Comparison of ENCODE assay signal across 8 cellular contexts in the genomic region with DNA sequence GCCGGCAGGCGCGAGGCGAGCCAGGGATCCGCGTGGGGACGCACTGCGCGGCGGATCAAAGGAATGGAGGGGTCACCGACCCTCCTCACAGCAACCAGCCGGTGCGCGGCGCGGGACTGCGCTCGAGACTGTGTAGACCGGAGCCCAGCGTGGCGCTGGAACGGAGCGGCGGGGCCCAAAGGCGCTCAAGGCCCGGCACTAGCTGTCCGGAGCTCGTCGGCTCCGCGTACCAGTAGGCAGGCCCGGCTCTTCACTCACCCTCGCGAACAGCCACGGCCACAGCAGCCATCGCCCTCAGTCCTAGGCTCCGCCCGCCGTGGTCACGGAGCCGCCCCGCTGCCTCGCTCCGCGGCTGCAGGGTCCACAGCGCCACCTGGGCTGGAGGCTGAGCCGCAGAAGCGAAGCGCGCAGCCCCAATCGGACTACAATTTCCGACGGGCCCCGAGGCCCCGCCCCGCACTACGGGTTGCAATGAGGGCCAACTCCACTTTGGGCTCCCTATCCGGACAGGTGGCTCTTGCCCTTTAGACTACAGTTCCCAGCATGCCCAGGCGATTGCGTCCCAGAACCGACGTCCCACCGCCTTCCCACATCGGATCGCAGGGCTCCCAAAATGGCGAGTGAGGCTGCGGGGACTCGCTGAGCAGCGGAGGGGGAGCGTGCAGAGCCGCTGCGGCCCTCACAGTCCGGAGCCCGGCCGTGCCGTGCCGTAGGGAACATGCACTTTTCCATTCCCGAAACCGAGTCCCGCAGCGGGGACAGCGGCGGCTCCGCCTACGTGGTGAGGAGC. TPM values are rescaled to one million over a fixed set of nuclear protein-coding genes. Genes with fewer than 3 reads are reported as not detected.
DNase-seq lines count a peak whose midpoint lies in the region; ATAC-seq and TF ChIP-seq lines count a peak whose summit lies in the region.

A gene (minus strand): TSS at position 313 of the 790 bp plus-strand sequence. CDS start 24 bp downstream, at position 289.
A gene with protein sequence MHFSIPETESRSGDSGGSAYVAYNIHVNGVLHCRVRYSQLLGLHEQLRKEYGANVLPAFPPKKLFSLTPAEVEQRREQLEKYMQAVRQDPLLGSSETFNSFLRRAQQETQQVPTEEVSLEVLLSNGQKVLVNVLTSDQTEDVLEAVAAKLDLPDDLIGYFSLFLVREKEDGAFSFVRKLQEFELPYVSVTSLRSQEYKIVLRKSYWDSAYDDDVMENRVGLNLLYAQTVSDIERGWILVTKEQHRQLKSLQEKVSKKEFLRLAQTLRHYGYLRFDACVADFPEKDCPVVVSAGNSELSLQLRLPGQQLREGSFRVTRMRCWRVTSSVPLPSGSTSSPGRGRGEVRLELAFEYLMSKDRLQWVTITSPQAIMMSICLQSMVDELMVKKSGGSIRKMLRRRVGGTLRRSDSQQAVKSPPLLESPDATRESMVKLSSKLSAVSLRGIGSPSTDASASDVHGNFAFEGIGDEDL (plus strand): TSS at position 591 of the 790 bp plus-strand sequence. CDS start 128 bp downstream, at position 719.

- peak within 1 kb of the TSS; percentile 86 for H2BK5ac ChIP-seq in IMR-90 (ENCODE audit: low read depth, low read length, poor library complexity, severe bottlenecking)

- no peaks in the 10 kb centered on the region for H3K27me3 ChIP-seq in IMR-90 (ENCODE audit: control insufficient read depth, insufficient read depth, low read length)

- peak within 1 kb of the TSS; percentile 95 for H3K4ac ChIP-seq in IMR-90 (ENCODE audit: low read depth, low read length)

- ATAC-seq in GM21528 (IDR thresholded peaks at IDR 0.05; ENCODE audit: low FRiP score, unreplicated experiment) = peak; percentile 89
- ATAC-seq in IMR-90 (ENCODE audit: low read depth) = peak; percentile 94

- peak within 1 kb of the TSS; percentile 82 to 96 for H4K8ac ChIP-seq in IMR-90 (ENCODE audit: low read depth in 2 of 2, low read length in 2 of 2)

- H3K4me3 ChIP-seq in IMR-90 (ENCODE audit: insufficient read depth, low read depth, low read length) = peak within 1 kb of the TSS; percentile 71
- H3K4me3 ChIP-seq in OCI-LY7 (ENCODE audit: low read depth, low read length, poor library complexity, severe bottlenecking) = peak within 1 kb of the TSS; percentile 90

- peak within 1 kb of the TSS; percentile 98 for H2AK9ac ChIP-seq in IMR-90 (replicated peaks; ENCODE audit: low read depth, low read length, poor library complexity)

- TF ChIP-seq CTCF in IMR-90 (conservative IDR thresholded peaks at IDR 0.05; ENCODE audit: low read depth, low read length) (peak; percentile 96), OCI-LY7 (conservative IDR thresholded peaks at IDR 0.05; ENCODE audit: low read length) (peak; percentile 81), endothelial cell (IDR thresholded peaks at IDR 0.05; ENCODE audit: unreplicated experiment) (no peak)

- peak within 1 kb of the TSS; percentile 97 for H3K4me2 ChIP-seq in IMR-90 (ENCODE audit: low read depth, low read length)
- peak within 1 kb of the TSS; percentile 100 for H3K4me2 ChIP-seq in OCI-LY7 (ENCODE audit: low read length)

- peak within 1 kb of the TSS; percentile 94 for H3K14ac ChIP-seq in IMR-90 (replicated peaks; ENCODE audit: low read depth, low read length)

- H3K27me3 Mint-ChIP-seq in endothelial cell (ENCODE audit: unreplicated experiment) = peaks cover 12% of the 10 kb centered on the region

- H3K27ac ChIP-seq in IMR-90 (ENCODE audit: insufficient read depth, low read length) (peak within 1 kb of the TSS; percentile 84), OCI-LY7 (ENCODE audit: low read depth, low read length, poor library complexity, severe bottlenecking) (peak within 1 kb of the TSS; percentile 68)

- no peaks in the 10 kb centered on the region for H3K9me2 ChIP-seq in OCI-LY7 (ENCODE audit: insufficient read depth, low read length)

- H3K27ac Mint-ChIP-seq in endothelial cell (ENCODE audit: unreplicated experiment) = peak within 1 kb of the TSS; percentile 96

- H2AFZ ChIP-seq in IMR-90 (replicated peaks; ENCODE audit: low read length, poor library complexity) (peak within 1 kb of the TSS; percentile 98), OCI-LY7 (ENCODE audit: low read length) (peak within 1 kb of the TSS; percentile 61)

- dilution Hi-C loops in IMR-90 (cut with HindIII; ENCODE audit: low sequenced_read_pairs, unreplicated experiment) = no loop called here

- peak; percentile 80 for TF ChIP-seq POLR2A in IMR-90 (IDR thresholded peaks at IDR 0.05; ENCODE audit: low read depth, low read length)

- H3K18ac ChIP-seq in IMR-90 (ENCODE audit: low read depth, low read length) = no peak within 1 kb of the TSS; the same call in 1 of the 2 replicates

- H4K20me1 ChIP-seq in IMR-90 (ENCODE audit: insufficient read depth, low read length) (peaks cover 15% of the 10 kb centered on the region; the same call in 1 of the 2 replicates), OCI-LY7 (ENCODE audit: insufficient read depth, low read length) (no peaks in the 10 kb centered on the region)

- H3K9me3 ChIP-seq in IMR-90 (ENCODE audit: control insufficient read depth, insufficient read depth, low read length) = no peaks in the 10 kb centered on the region
- no peaks in the 10 kb centered on the region for H3K9me3 ChIP-seq in OCI-LY7 (ENCODE audit: low read length)

- H3K4me3 Mint-ChIP-seq in endothelial cell (ENCODE audit: unreplicated experiment) = peak within 1 kb of the TSS; percentile 99

- H3K4me1 Mint-ChIP-seq in endothelial cell (ENCODE audit: unreplicated experiment) = peaks cover 28% of the 10 kb centered on the region

- peak within 1 kb of the TSS; percentile 44 for H4K5ac ChIP-seq in IMR-90 (ENCODE audit: low read depth, low read length)

- peak within 1 kb of the TSS; percentile 88 for H3K56ac ChIP-seq in IMR-90 (ENCODE audit: extremely low read depth, insufficient read depth, low read length)

- peaks cover 5% of the 10 kb centered on the region; the same call in 1 of the 2 replicates for H3K9me1 ChIP-seq in IMR-90 (ENCODE audit: insufficient read depth, low read length)

- in situ Hi-C loops in IMR-90 (cut with MboI; ENCODE audit: low sequenced_read_pairs) = no loop called here

- peak within 1 kb of the TSS; percentile 78 for H3K9ac ChIP-seq in IMR-90 (ENCODE audit: low read depth, low read length)

- peak; percentile 98 for DNase-seq in DMS153 (lab: John Stamatoyannopoulos, UW)
- peak; percentile 99 for DNase-seq in IMR-90
- peak; percentile 99 for DNase-seq in OCI-LY7 (ENCODE audit: low spot score)
- DNase-seq in activated T-cell treated with anti-CD3 and anti-CD28 coated beads for 1 hour (ENCODE audit: low read depth) = peak; percentile 98
- DNase-seq in endothelial cell (ENCODE audit: low spot score) = peak; percentile 99
- DNase-seq in midbrain (lab: John Stamatoyannopoulos, UW) = peak; percentile 100
- DNase-seq in stimulated activated CD8-positive, alpha-beta memory T cell treated with anti-CD3 and anti-CD28 coated beads, Interleukin-2, amount 100 ng/mL, for 1 hour (ENCODE audit: low read depth in 2 of 2) = peak; percentile 98 to 99

- peaks cover 31 to 70% of the 10 kb centered on the region in 2 experiments for H3K79me1 ChIP-seq in IMR-90 (ENCODE audit: low read depth in 1 of 2, low read length in 2 of 2)

- peak within 1 kb of the TSS; percentile 95 for H4K91ac ChIP-seq in IMR-90 (ENCODE audit: insufficient read depth, low read depth, low read length)

- peak within 1 kb of the TSS; percentile 37 for H2BK120ac ChIP-seq in IMR-90 (ENCODE audit: low read depth, low read length)

- BruUV-seq in IMR-90 (replicated peaks; lab: Mats Ljungman, UMichigan) (no TSS peak), OCI-LY7 (replicated peaks; lab: Mats Ljungman, UMichigan) (no TSS peak)

- peaks cover 8% of the 10 kb centered on the region for H3K4me1 ChIP-seq in IMR-90 (ENCODE audit: control insufficient read depth, insufficient read depth, low read length)
- peaks cover 27% of the 10 kb centered on the region for H3K4me1 ChIP-seq in OCI-LY7 (ENCODE audit: insufficient read depth, low read length, poor library complexity, severe bottlenecking)

- H2AK5ac ChIP-seq in IMR-90 (ENCODE audit: low read depth, low read length) = peak within 1 kb of the TSS; percentile 98

- peak; percentile 66 for TF ChIP-seq RAD21 in IMR-90 (IDR thresholded peaks at IDR 0.05; ENCODE audit: low read length)

- H3K23ac ChIP-seq in IMR-90 (ENCODE audit: low read depth, low read length) = peak within 1 kb of the TSS; percentile 77

- no peak within 1 kb of the TSS for H2BK20ac ChIP-seq in IMR-90 (ENCODE audit: low read depth, low read length)

- H3K9me3 Mint-ChIP-seq in endothelial cell (ENCODE audit: unreplicated experiment) = no peaks in the 10 kb centered on the region

- POLR2A ChIA-PET in IMR-90 (lab: Charles Lee; ENCODE audit: unreplicated experiment) (interaction anchor here (0.5 kb wide), 1 partner anchor 50 kb away, joined by 4 read pairs; no protein-coding TSS in a partner anchor), OCI-LY7 (lab: Charles Lee) (interaction anchor here (0.6 to 2.2 kb wide), 6 partner anchors 10 to 59 kb away, joined by 3 to 18 read pairs (median 5); a partner anchor contains a TSS)

- peaks cover 50% of the 10 kb centered on the region for H3K36me3 Mint-ChIP-seq in endothelial cell (ENCODE audit: low read depth, unreplicated experiment)

- 0 out of 3 replicates have a peak within 1 kb of the TSS, but pooled peaks have one; percentile 15 for H2BK15ac ChIP-seq in IMR-90 (ENCODE audit: low read depth, low read length)

- CTCF ChIA-PET in IMR-90 (lab: Yijun Ruan, JAX) (interaction anchor here (0.6 to 1.4 kb wide), 2 partner anchors 16 to 46 kb away, joined by 3 read pairs; no protein-coding TSS in a partner anchor), OCI-LY7 (lab: Charles Lee; ENCODE audit: unreplicated experiment) (interaction anchor here (0.8 to 1.3 kb wide), 3 partner anchors 9 to 58 kb away, joined by 3 to 4 read pairs (median 4); a partner anchor contains a TSS)

- intact Hi-C loops in IMR-90 (cut with micrococcal nuclease) (loop anchor here (1.0 kb wide), 1 partner anchor 49 kb away; no protein-coding TSS in a partner anchor), OCI-LY7 (cut with micrococcal nuclease; ENCODE audit: unreplicated experiment) (loop anchor here (1.0 to 2.0 kb wide), 3 partner anchors 14 to 259 kb away; a partner anchor contains a TSS)

- 1% methylated on average over 55 of the region's 85 CpGs; no CpG with 5 or more reads in 1 of the 2 experiments for WGBS in IMR-90 (ENCODE audit: extremely low coverage in 2 of 2, insufficient read length in 1 of 2), 2 experiments

- H3K79me2 ChIP-seq in OCI-LY7 (ENCODE audit: insufficient read depth, low read depth, low read length) = peaks cover 35% of the 10 kb centered on the region

- H3K36me3 ChIP-seq in IMR-90 (ENCODE audit: control insufficient read depth, insufficient read depth, low read length) = peaks cover 40% of the 10 kb centered on the region
- peaks cover 67% of the 10 kb centered on the region for H3K36me3 ChIP-seq in OCI-LY7 (ENCODE audit: insufficient read depth, low read length)

RNA-seq across cellular contexts. Expression of the first gene that starts in this region (rescaled TPM):
- total RNA-seq in IMR-90 (2012; rRNA removed) = 47.9 and 48.9 TPM in 2 replicates
- polyA plus RNA-seq in IMR-90 (2012; rRNA removed) = 40.3 and 43.8 TPM in 2 replicates
- 26.6 and 38.5 TPM in 2 replicates for polyA plus RNA-seq in IMR-90 (2012; cell fraction: cytosol; rRNA removed)
- 75.0 and 118 TPM in 2 replicates for polyA plus RNA-seq in IMR-90 (2012; cell fraction: nucleus; rRNA removed; ENCODE audit: low replicate concordance)
- total RNA-seq in OCI-LY7 (2014; rRNA removed; shearing (Covaris generic)) = 23.9 and 27.0 TPM in 2 replicates
- total RNA-seq in OCI-LY7 (2022) = 32.9 and 33.1 TPM in 2 replicates
- 48.6 TPM for total RNA-seq in endothelial cell (ENCODE audit: unreplicated experiment)

RNA-seq across cellular contexts. Expression of the second gene that starts in this region (rescaled TPM):
- 130 and 131 TPM in 2 replicates for total RNA-seq in IMR-90 (2012; rRNA removed)
- 100.0 and 102 TPM in 2 replicates for polyA plus RNA-seq in IMR-90 (2012; rRNA removed)
- 114 and 116 TPM in 2 replicates for polyA plus RNA-seq in IMR-90 (2012; cell fraction: cytosol; rRNA removed)
- polyA plus RNA-seq in IMR-90 (2012; cell fraction: nucleus; rRNA removed; ENCODE audit: low replicate concordance) = 108 and 144 TPM in 2 replicates
- 63.1 and 66.0 TPM in 2 replicates for total RNA-seq in OCI-LY7 (2014; rRNA removed; shearing (Covaris generic))
- 86.8 and 97.4 TPM in 2 replicates for total RNA-seq in OCI-LY7 (2022)
- 90.5 TPM for total RNA-seq in endothelial cell (ENCODE audit: unreplicated experiment)

Comparison
In these comparisons a context has a peak if more than half of its experiments do, and no peak if none do; other contexts are left out.
1. Peak in every context shown above with its lines: DNase-seq, ATAC-seq, H3K4me3 ChIP-seq and H3K27ac ChIP-seq.